In genomic region chr1:110034451-110035235, GRCh38 we compare ENCODE assay signal across 8 cellular contexts. TPM values are rescaled to one million over a fixed set of nuclear protein-coding genes. Genes with fewer than 3 reads are reported as not detected.
DNase-seq lines count a peak whose midpoint lies in the region; ATAC-seq, FAIRE-seq and TF ChIP-seq lines count a peak whose summit lies in the region.

Gene STRIP1 (plus strand): TSS chr1:110034624. CDS start chr1:110034638, 14 bp downstream.

- TF ChIP-seq CTCF in AG09309 (IDR thresholded peaks at IDR 0.05; ENCODE audit: control insufficient read depth, insufficient read depth, low read depth, low read length, missing control alignments) (no peak), kidney (IDR thresholded peaks at IDR 0.05; ENCODE audit: borderline replicate concordance, extremely low read depth, insufficient read depth) (no peak)

- H3K4me1 ChIP-seq in kidney (ENCODE audit: control insufficient read depth in 1 of 2, insufficient read depth in 1 of 2, low read depth in 1 of 2, low read length in 2 of 2) = peaks cover 6% of the 10 kb centered on the region in 2 donors

- peak; percentile 79 for ATAC-seq in GM19025 (IDR thresholded peaks at IDR 0.05; ENCODE audit: low read depth, unreplicated experiment)
- peak; percentile 84 for ATAC-seq in HG03342 (IDR thresholded peaks at IDR 0.05; ENCODE audit: unreplicated experiment)
- peak; percentile 94 to 96 for ATAC-seq in activated CD4-positive, CD25-positive, alpha-beta regulatory T cell treated with anti-CD3 and anti-CD28 coated beads, Interleukin-2, amount 50 U/mL, for 24 hours

- intact Hi-C loops in kidney (cut with DNase I) = no loop called here

- peaks cover 16 to 17% of the 10 kb centered on the region in 2 donors for H3K36me3 ChIP-seq in kidney (ENCODE audit: control insufficient read depth in 1 of 2, insufficient read depth in 2 of 2, low read length in 2 of 2)

- no peaks in the 10 kb centered on the region for H3K9me3 ChIP-seq in kidney (ENCODE audit: control insufficient read depth in 1 of 2, low read length in 2 of 2)

- peak; percentile 87 for DNase-seq in AG09309 (ENCODE audit: low read depth)
- DNase-seq in NCI-H446 treated with DMSO at 0.1 percent for 48 hours (lab: John Stamatoyannopoulos, UW) = peak; percentile 93
- DNase-seq in cerebellar cortex (ENCODE audit: low spot score) = peak; percentile 97
- DNase-seq in kidney = peak; percentile 97
- DNase-seq in stimulated activated CD4-positive, alpha-beta T cell treated with anti-CD3 and anti-CD28 coated beads, Interleukin-15, amount 100 ng/mL, for 24 hours = peak; percentile 93

- peak within 1 kb of the TSS; percentile 78 to 81 for H3K27ac ChIP-seq in kidney (ENCODE audit: low read depth in 2 of 2, low read length in 2 of 2)

- H3K4me3 ChIP-seq in AG09309 (ENCODE audit: control insufficient read depth, low read depth, low read length) = peak within 1 kb of the TSS; percentile 85
- peak within 1 kb of the TSS; percentile 61 to 88 for H3K4me3 ChIP-seq in kidney (ENCODE audit: low read length in 2 of 2)

- FAIRE-seq in kidney (lab: Jason Lieb, UNC) = peak; percentile 74

- H3K9ac ChIP-seq in kidney (ENCODE audit: low read length in 2 of 2) = peak within 1 kb of the TSS; percentile 34 to 81

RNA-seq across cellular contexts. Expression of gene STRIP1, which starts in this region (rescaled TPM):
- total RNA-seq in kidney = 31.1 TPM
- polyA plus RNA-seq in kidney (ENCODE audit: insufficient read depth, low read depth, low replicate concordance) = 9.5 TPM

Comparison
In these comparisons a context has a peak if more than half of its experiments do, and no peak if none do; other contexts are left out.
1. Peak in every context shown above with its lines: DNase-seq, ATAC-seq, H3K4me3 ChIP-seq and H3K27ac ChIP-seq.